ENCODE assay signal across 2 cellular contexts in the genomic region with DNA sequence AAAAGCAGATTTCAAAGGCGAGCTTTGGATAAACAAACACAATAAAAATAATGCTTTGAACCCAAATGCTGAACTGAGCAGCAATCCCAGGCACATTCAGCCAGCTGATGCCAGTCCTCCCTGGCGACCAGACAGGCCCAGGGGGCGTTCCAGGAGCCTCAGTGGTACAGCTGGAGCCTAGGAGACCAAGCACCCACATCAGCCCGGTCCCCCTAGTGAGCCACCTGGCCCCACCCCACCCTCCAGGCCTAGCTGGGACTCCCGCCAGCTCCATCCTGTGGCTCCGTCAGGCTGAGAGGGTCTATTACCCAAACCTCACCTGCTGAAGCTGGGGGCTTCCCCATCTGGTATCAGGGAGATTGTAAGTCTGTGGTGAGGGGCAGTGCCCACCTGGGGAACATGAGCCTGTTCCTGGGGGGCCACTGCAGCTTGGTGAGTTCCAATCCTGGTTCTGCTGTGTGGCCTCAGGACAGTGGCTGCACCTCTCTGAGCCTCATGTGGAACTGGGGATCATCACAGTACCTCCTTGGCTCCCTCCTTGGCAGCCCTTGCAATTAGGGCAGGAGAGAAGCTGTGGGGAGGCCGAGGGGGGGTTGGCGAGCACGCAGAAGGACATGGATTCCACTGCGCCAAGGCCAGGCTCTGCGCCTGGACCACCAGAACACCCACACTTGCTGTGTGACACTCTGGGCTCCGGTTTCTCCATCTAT.
TF ChIP-seq lines count a peak whose summit lies in the region.

No MANE protein-coding gene starts in this region.

TF ChIP-seq in HepG2, 621 proteins besides CTCF, POLR2A, EP300 and RAD21:
- TF ChIP-seq, protein P1, sequence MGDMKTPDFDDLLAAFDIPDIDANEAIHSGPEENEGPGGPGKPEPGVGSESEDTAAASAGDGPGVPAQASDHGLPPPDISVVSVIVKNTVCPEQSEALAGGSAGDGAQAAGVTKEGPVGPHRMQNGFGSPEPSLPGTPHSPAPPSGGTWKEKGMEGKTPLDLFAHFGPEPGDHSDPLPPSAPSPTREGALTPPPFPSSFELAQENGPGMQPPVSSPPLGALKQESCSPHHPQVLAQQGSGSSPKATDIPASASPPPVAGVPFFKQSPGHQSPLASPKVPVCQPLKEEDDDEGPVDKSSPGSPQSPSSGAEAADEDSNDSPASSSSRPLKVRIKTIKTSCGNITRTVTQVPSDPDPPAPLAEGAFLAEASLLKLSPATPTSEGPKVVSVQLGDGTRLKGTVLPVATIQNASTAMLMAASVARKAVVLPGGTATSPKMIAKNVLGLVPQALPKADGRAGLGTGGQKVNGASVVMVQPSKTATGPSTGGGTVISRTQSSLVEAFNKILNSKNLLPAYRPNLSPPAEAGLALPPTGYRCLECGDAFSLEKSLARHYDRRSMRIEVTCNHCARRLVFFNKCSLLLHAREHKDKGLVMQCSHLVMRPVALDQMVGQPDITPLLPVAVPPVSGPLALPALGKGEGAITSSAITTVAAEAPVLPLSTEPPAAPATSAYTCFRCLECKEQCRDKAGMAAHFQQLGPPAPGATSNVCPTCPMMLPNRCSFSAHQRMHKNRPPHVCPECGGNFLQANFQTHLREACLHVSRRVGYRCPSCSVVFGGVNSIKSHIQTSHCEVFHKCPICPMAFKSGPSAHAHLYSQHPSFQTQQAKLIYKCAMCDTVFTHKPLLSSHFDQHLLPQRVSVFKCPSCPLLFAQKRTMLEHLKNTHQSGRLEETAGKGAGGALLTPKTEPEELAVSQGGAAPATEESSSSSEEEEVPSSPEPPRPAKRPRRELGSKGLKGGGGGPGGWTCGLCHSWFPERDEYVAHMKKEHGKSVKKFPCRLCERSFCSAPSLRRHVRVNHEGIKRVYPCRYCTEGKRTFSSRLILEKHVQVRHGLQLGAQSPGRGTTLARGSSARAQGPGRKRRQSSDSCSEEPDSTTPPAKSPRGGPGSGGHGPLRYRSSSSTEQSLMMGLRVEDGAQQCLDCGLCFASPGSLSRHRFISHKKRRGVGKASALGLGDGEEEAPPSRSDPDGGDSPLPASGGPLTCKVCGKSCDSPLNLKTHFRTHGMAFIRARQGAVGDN (CRISPR knock-in tag; IDR thresholded peaks at IDR 0.05), result peak; percentile 57
- TF ChIP-seq ZFP36 (IDR thresholded peaks at IDR 0.05; ENCODE audit: borderline replicate concordance, low read depth, low read length, partially characterized antibody) (peak; percentile 11), ZNF589 (CRISPR knock-in tag; conservative IDR thresholded peaks at IDR 0.05) (0 out of 2 replicates have a peak, but pooled peaks have one; percentile 20), MLLT10 (CRISPR knock-in tag; IDR thresholded peaks at IDR 0.05) (no peak), GABPB1 (CRISPR knock-in tag; IDR thresholded peaks at IDR 0.05) (0 out of 2 replicates have a peak, but pooled peaks have one; percentile 28), ZMYM3 (CRISPR knock-in tag; IDR thresholded peaks at IDR 0.05) (peak; percentile 87), ZNF232 (CRISPR knock-in tag; IDR thresholded peaks at IDR 0.05; ENCODE audit: borderline replicate concordance) (no peak), KAT7 (CRISPR knock-in tag; IDR thresholded peaks at IDR 0.05; ENCODE audit: borderline replicate concordance) (no peak), ZNF546 (CRISPR knock-in tag; conservative IDR thresholded peaks at IDR 0.05) (0 out of 2 replicates have a peak, but pooled peaks have one; percentile 24), ZNF768 (CRISPR knock-in tag; IDR thresholded peaks at IDR 0.05) (peak; percentile 100)

TF ChIP-seq in HEK293T, 16 proteins besides CTCF, POLR2A, EP300 and RAD21:
- TF ChIP-seq CTBP1 (IDR thresholded peaks at IDR 0.05; ENCODE audit: borderline replicate concordance) (no peak), TARDBP (IDR thresholded peaks at IDR 0.05) (no peak), FOXM1 (IDR thresholded peaks at IDR 0.05; ENCODE audit: borderline replicate concordance) (no peak), HDGF (IDR thresholded peaks at IDR 0.05; ENCODE audit: borderline replicate concordance) (no peak), FOXK2 (IDR thresholded peaks at IDR 0.05) (no peak), L3MBTL2 (conservative IDR thresholded peaks at IDR 0.05) (no peak), ELF4 (IDR thresholded peaks at IDR 0.05) (no peak), BHLHE40 (IDR thresholded peaks at IDR 0.05; ENCODE audit: borderline replicate concordance) (no peak), SUZ12 (IDR thresholded peaks at IDR 0.05) (no peak), ZNF384 (IDR thresholded peaks at IDR 0.05) (no peak), LEF1 (IDR thresholded peaks at IDR 0.05; ENCODE audit: borderline replicate concordance) (no peak), FOXA1 (IDR thresholded peaks at IDR 0.05) (no peak), SP1 (IDR thresholded peaks at IDR 0.05) (no peak)
- TF ChIP-seq, protein P2, sequence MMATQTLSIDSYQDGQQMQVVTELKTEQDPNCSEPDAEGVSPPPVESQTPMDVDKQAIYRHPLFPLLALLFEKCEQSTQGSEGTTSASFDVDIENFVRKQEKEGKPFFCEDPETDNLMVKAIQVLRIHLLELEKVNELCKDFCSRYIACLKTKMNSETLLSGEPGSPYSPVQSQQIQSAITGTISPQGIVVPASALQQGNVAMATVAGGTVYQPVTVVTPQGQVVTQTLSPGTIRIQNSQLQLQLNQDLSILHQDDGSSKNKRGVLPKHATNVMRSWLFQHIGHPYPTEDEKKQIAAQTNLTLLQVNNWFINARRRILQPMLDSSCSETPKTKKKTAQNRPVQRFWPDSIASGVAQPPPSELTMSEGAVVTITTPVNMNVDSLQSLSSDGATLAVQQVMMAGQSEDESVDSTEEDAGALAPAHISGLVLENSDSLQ (IDR thresholded peaks at IDR 0.05), result no peak
